ENCODE assay signal across 27 cellular contexts in genomic region chr5:61677220-61677619, GRCh38.
"Had no signal": no experiment of that assay in that cellular context is flagged by ENCODE, and none has a peak within 500 bp of the region (broad histone marks: within the 10 kb centered on the region; RNA-seq: fewer than 3 reads in every experiment).

No MANE protein-coding gene starts in this region.

- H3K4me2 ChIP-seq: smooth muscle cell had no signal

- H3K4me3 ChIP-seq: ovary, psoas muscle, skin epidermis, smooth muscle cell, spleen, stomach, thoracic aorta, thyroid gland, tibial nerve, upper lobe of left lung, uterus had no signal

- H3K36me3 ChIP-seq: ovary, spleen, stomach, thoracic aorta, thyroid gland, tibial nerve, upper lobe of left lung, uterus had no signal

- H3K9me3 ChIP-seq: ovary, psoas muscle, spleen, stomach, thoracic aorta, thyroid gland, tibial nerve, upper lobe of left lung, uterus had no signal

- H3K27ac ChIP-seq: ovary, parathyroid adenoma, psoas muscle, skin epidermis, spleen, stomach, thoracic aorta, thyroid gland, tibial nerve, upper lobe of left lung, uterus had no signal

- ATAC-seq: naive thymus-derived CD8-positive, alpha-beta T cell; natural killer cell treated with Interleukin-12 subunit alpha and Interleukin-12 subunit beta and Interleukin-15 and Interleukin-18, amount 100 ng/mL, for 72 hours; psoas muscle; right cardiac atrium; sciatic nerve; stimulated activated effector memory CD8-positive, alpha-beta T cell treated with anti-CD3 and anti-CD28 coated beads, Interleukin-12 subunit alpha, Interleukin-12 subunit beta, amount 100 ng/mL, for 72 hours; stimulated activated naive B cell treated with anti-CD40 and anti-IgM and Interleukin-4, amounts not matched to agents 10 μg/mL and 1 μg/mL and 100 μg/mL, for 72 hours had no signal

- H3K27me3 ChIP-seq: ovary, spleen, stomach, thyroid gland, tibial nerve, upper lobe of left lung, uterus had no signal

- DNase-seq: naive B cell; naive thymus-derived CD8-positive, alpha-beta T cell; nephron progenitor cell; occipital lobe; ovary; posterior cingulate gyrus; psoas muscle; right cardiac atrium; spleen; stimulated activated CD4-positive, alpha-beta T cell treated with anti-CD3 and anti-CD28 coated beads, Interleukin-12 subunit alpha, Interleukin-12 subunit beta, amount 100 ng/mL, for 4 hours; stimulated activated CD4-positive, alpha-beta T cell treated with anti-CD3 and anti-CD28 coated beads, Interleukin-1b, Interleukin-23, amount 100 ng/mL, for 48 hours; stimulated activated CD4-positive, alpha-beta T cell treated with anti-CD3 and anti-CD28 coated beads, Interleukin-4, amount 100 ng/mL, for 24 hours; stimulated activated naive B cell treated with anti-CD40 and anti-IgM and Interleukin-4, amounts not matched to agents 10 μg/mL and 1 μg/mL and 100 μg/mL, for 72 hours; stimulated activated naive CD4-positive, alpha-beta T cell treated with Interleukin-2 at 50 U/mL for 16 hours; stomach; thyroid gland; trophoblast cell; upper lobe of left lung; uterus had no signal

- H3K4me1 ChIP-seq: parathyroid adenoma, uterus had no signal
